In the genomic region with DNA sequence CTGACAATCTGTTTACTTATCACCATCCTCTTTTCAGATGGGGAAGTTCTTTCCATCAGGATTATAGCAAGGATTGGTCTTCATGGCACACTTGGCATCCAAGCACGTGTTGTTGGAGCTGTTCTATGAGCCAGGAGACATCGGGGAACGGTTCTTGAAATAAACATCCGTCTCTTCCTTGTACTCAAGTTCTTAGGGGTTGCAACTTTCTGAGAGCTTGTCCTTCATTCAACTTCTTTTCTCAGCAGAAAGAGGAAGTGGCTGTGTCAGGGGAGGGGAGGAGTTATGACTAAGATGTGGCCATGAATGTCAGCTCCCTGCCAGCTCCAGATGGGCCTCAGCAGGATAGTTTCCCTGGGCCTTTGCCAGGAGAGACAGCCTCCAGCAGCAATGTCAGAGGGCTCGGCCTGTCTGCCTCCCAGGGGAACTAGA, we compare ENCODE assay signal across 8 cellular contexts. TPM values are rescaled to one million over a fixed set of nuclear protein-coding genes. Genes with fewer than 3 reads are reported as not detected.
A peak's percentile ranks its signal among the peaks of the same experiment; 100 is the strongest.
DNase-seq lines count a peak whose midpoint lies in the region; ATAC-seq, FAIRE-seq and TF ChIP-seq lines count a peak whose summit lies in the region.
"Not testable (repeated sequence)": the region's sequence is repeated elsewhere in the genome, so short reads cannot be mapped to it uniquely, and the experiment has no call there.

No MANE protein-coding gene starts in this region.

- not testable (repeated sequence) for H3K4me3 ChIP-seq in K562, hepatocyte, sigmoid colon

- peak overlapping the region; percentile 64 for H3K4me2 ChIP-seq in K562 (ENCODE audit: insufficient read depth, low read length)
- H3K4me2 ChIP-seq in hepatocyte = peak overlapping the region; percentile 15

- not testable (repeated sequence) for H3K9me1 ChIP-seq in K562 (ENCODE audit: control insufficient read depth, insufficient read depth, low read length)

- in situ Hi-C loops in K562 (cut with MboI) = not testable (repeated sequence)

- H3K4me1 ChIP-seq in K562 (replicated peaks in 1 of 2; ENCODE audit: control insufficient read depth in 2 of 2, insufficient read depth in 2 of 2, low read length in 2 of 2); hepatocyte (ENCODE audit: insufficient read depth); sigmoid colon: not testable (repeated sequence)

- not testable (repeated sequence) for H3K9me3 Mint-ChIP-seq in CD14-positive monocyte

- H3K4me1 Mint-ChIP-seq in CD14-positive monocyte = peaks cover 10% of the 10 kb centered on the region

- H3K4me3 Mint-ChIP-seq in CD14-positive monocyte = not testable (repeated sequence)

- not testable (repeated sequence) for H3K36me3 ChIP-seq in K562 (ENCODE audit: control insufficient read depth, insufficient read depth, low read length); hepatocyte (replicated peaks; ENCODE audit: insufficient read depth, low read depth); sigmoid colon

- not testable (repeated sequence) for H3K36me3 Mint-ChIP-seq in CD14-positive monocyte

- not testable (repeated sequence) for TF ChIP-seq POLR2A in K562 (conservative IDR thresholded peaks at IDR 0.05); sigmoid colon (IDR thresholded peaks at IDR 0.05)

- BruUV-seq in K562 (replicated peaks; lab: Mats Ljungman, UMichigan) = TSS peak; percentile 97

- WGBS in K562 (ENCODE audit: insufficient coverage, low coverage, missing lambda C conversion rate) = 5% methylated on average over 4 of the region's 5 CpGs
- 44% methylated on average over 4 of the region's 5 CpGs for WGBS in hepatocyte (ENCODE audit: low lambda C conversion rate, missing lambda C conversion rate)
- 0 to 3% methylated on average over 4 of the region's 5 CpGs for whole genome bisulfite sequencing in sigmoid colon, 2 donors

- TF ChIP-seq RAD21 in K562 (CRISPR knock-in tag; conservative IDR thresholded peaks at IDR 0.05 in 1 of 2, IDR thresholded peaks at IDR 0.05 in 1 of 2) = not testable (repeated sequence)

- not testable (repeated sequence) for H3K9me3 ChIP-seq in K562 (replicated peaks; ENCODE audit: control insufficient read depth, insufficient read depth, low read depth, low read length); hepatocyte (ENCODE audit: low read depth); sigmoid colon

- CTCF ChIA-PET in K562 (lab: Yijun Ruan, JAX; ENCODE audit: low intra/inter-chr PET ratio) = not testable (repeated sequence)

- H3K27ac Mint-ChIP-seq in CD14-positive monocyte = peak overlapping the region; percentile 75 to 92 (median 89)

- H2AFZ ChIP-seq in K562 (ENCODE audit: low read depth, low read length) = peak overlapping the region; percentile 94
- not testable (repeated sequence) for H2AFZ ChIP-seq in hepatocyte

- H3K27ac ChIP-seq in K562 (ENCODE audit: extremely low read depth, low read depth, low read length) (peak overlapping the region; percentile 76), hepatocyte (peak overlapping the region; percentile 67), sigmoid colon (peak overlapping the region; percentile 34 to 61 (median 56))

- H3K9ac ChIP-seq in K562 (ENCODE audit: insufficient read depth in 1 of 2, low read depth in 2 of 2, low read length in 2 of 2) = peak overlapping the region in 1 of 2 experiments; percentile 56; a peak in 1 of 4 replicates

- H4K20me1 ChIP-seq in K562 (replicated peaks; ENCODE audit: control insufficient read depth, insufficient read depth, low read length); hepatocyte (ENCODE audit: insufficient read depth, poor library complexity, severe bottlenecking): not testable (repeated sequence)

- not testable (repeated sequence) for H3K27me3 Mint-ChIP-seq in CD14-positive monocyte (ENCODE audit: low read depth in 3 of 3)

- peak; percentile 81 for ATAC-seq in GM19043 (IDR thresholded peaks at IDR 0.05; ENCODE audit: low read depth, unreplicated experiment)
- ATAC-seq in HG02938 (IDR thresholded peaks at IDR 0.05; ENCODE audit: unreplicated experiment) = peak; percentile 94
- ATAC-seq in K562 = peak; percentile 88

- not testable (repeated sequence) for TF ChIP-seq CTCF in CD14-positive monocyte (IDR thresholded peaks at IDR 0.05); K562 (IDR thresholded peaks at IDR 0.05 in 2 of 3, conservative IDR thresholded peaks at IDR 0.05 in 1 of 3; ENCODE audit: insufficient read depth in 2 of 3, low read depth in 1 of 3, low read length in 3 of 3); hepatocyte (IDR thresholded peaks at IDR 0.05; ENCODE audit: poor library complexity); sigmoid colon (IDR thresholded peaks at IDR 0.05)

- not testable (repeated sequence) for H3K9me2 ChIP-seq in hepatocyte (replicated peaks; ENCODE audit: insufficient read depth)

- DNase-seq in CD14-positive monocyte (ENCODE audit: low spot score) (peak; percentile 76), LHCN-M2 (ENCODE audit: low read depth) (peak; percentile 68), SKM-1 (lab: John Stamatoyannopoulos, UW; ENCODE audit: unreplicated experiment) (peak; percentile 39), K562 (ENCODE audit: extremely low read depth in 1 of 4, low spot score in 3 of 4) (peak in 2 of 4 experiments; percentile 5 to 59), hepatocyte (ENCODE audit: low spot score) (peak; percentile 13), sigmoid colon (peak; percentile 74)

- intact Hi-C loops in CD14-positive monocyte (cut with micrococcal nuclease); K562 (cut with micrococcal nuclease); sigmoid colon (cut with DNase I): not testable (repeated sequence)

- H3K79me2 ChIP-seq in K562 (ENCODE audit: control insufficient read depth, insufficient read depth, low read length); hepatocyte: not testable (repeated sequence)

- peak; percentile 98 for FAIRE-seq in K562 (lab: Jason Lieb, UNC)

- POLR2A ChIA-PET in K562 (lab: Yijun Ruan, JAX) = not testable (repeated sequence)

- TF ChIP-seq EP300 in K562 (IDR thresholded peaks at IDR 0.05; ENCODE audit: low read length); sigmoid colon (IDR thresholded peaks at IDR 0.05): not testable (repeated sequence)

- H3K27me3 ChIP-seq in K562 (ENCODE audit: control insufficient read depth in 2 of 2, insufficient read depth in 2 of 2, low read length in 2 of 2); hepatocyte; sigmoid colon: not testable (repeated sequence)

RNA-seq across cellular contexts. Expression of gene DTX2, which starts 15.9 kb away (rescaled TPM):
- polyA plus RNA-seq in CD14-positive monocyte = 10 to 100 TPM; 11.3 to 20.2 TPM
- total RNA-seq in LHCN-M2 (2014; rRNA removed) = 22.4 and 33.0 TPM in 2 replicates
- polyA plus RNA-seq in LHCN-M2 (2012) = 22.6 TPM
- 39.4 and 79.0 TPM in 2 replicates for total RNA-seq in K562 (2011; cell fraction: chromatin; rRNA removed; ENCODE audit: low replicate concordance)
- total RNA-seq in K562 (2011; cell fraction: nucleolus; rRNA removed) = 31.7 and 39.9 TPM in 2 replicates
- 27.0 and 30.3 TPM in 2 replicates for total RNA-seq in K562 (2011; cell fraction: nucleoplasm; rRNA removed)
- total RNA-seq in K562 (2014; rRNA removed) = 14.9 and 20.4 TPM in 2 replicates
- 2.5 and 4.8 TPM in 2 replicates for total RNA-seq in K562 (2014; rRNA removed; fragmentation: Illumina TruSeq; extraction: Trizol)
- total RNA-seq in K562 (2015; rRNA removed; fragmentation: Illumina TruSeq; extraction: Trizol) = 8.3 and 9.9 TPM in 2 replicates
- 25.2 and 31.5 TPM in 2 replicates for total RNA-seq in K562 (2021)
- polyA plus RNA-seq in K562 (2011; rRNA removed) = 3.4 and 5.6 TPM in 2 replicates
- 5.9 and 13.5 TPM in 2 replicates for polyA plus RNA-seq in K562 (2011; cell fraction: cytosol; rRNA removed)
- polyA plus RNA-seq in K562 (2011; cell fraction: nucleus; rRNA removed) = 20.0 and 31.0 TPM in 2 replicates
- 15.4 and 44.4 TPM in 2 replicates for polyA plus RNA-seq in K562 (2012)
- 9.8 and 18.3 TPM in 2 replicates for polyA plus RNA-seq in K562 (2014; fragmentation: Illumina TruSeq; extraction: Trizol)
- under 1 TPM; 0.20 to 0.57 TPM for polyA plus RNA-seq in K562 (2014; fragmentation: Nextera tagmentation; extraction: Ambion mirVana)
- 12.2 and 15.5 TPM in 2 replicates for polyA plus RNA-seq in K562 (2014; rRNA removed)
- 3.7 and 4.3 TPM in 2 replicates for polyA minus RNA-seq in K562 (2011; rRNA and poly(A)+ RNA removed)
- polyA minus RNA-seq in K562 (2011; cell fraction: cytosol; rRNA and poly(A)+ RNA removed) = 21.2 and 26.6 TPM in 2 replicates
- polyA minus RNA-seq in K562 (2011; cell fraction: nucleus; rRNA and poly(A)+ RNA removed) = 8.5 and 10.3 TPM in 2 replicates
- 7.6 TPM in 2 replicates for total RNA-seq in hepatocyte
- polyA plus RNA-seq in hepatocyte = 22.2 and 23.1 TPM in 2 replicates
- 10 to 100 TPM; 11.1 to 29.9 (median 17.0) TPM for total RNA-seq in sigmoid colon
- 10 to 100 TPM; 23.4 to 71.9 (median 37.9) TPM for polyA plus RNA-seq in sigmoid colon

RNA-seq across cellular contexts. Expression of gene ZP3, which starts 20.8 kb away (rescaled TPM):
- polyA plus RNA-seq in CD14-positive monocyte (10 to 100 TPM; 10.4 to 12.1 TPM), K562 (2011; rRNA removed) (2.4 and 8.1 TPM in 2 replicates), K562 (2014; fragmentation: Illumina TruSeq; extraction: Trizol) (3.5 and 3.8 TPM in 2 replicates), K562 (2014; fragmentation: Nextera tagmentation; extraction: Ambion mirVana) (1 to 10 TPM; 2.0 to 2.8 TPM), K562 (2014; rRNA removed) (1.4 and 3.7 TPM in 2 replicates), hepatocyte (1.4 TPM in 1 of 2 replicates, not detected in the other), sigmoid colon (1 to 10 TPM; 1.4 to 4.8 (median 4.5) TPM)
- total RNA-seq in LHCN-M2 (2014; rRNA removed) (2.7 TPM in 1 of 2 replicates, not detected in the other), K562 (2014; rRNA removed) (2.5 and 3.8 TPM in 2 replicates), K562 (2014; rRNA removed; fragmentation: Illumina TruSeq; extraction: Trizol) (1.5 and 2.3 TPM in 2 replicates), K562 (2015; rRNA removed; fragmentation: Illumina TruSeq; extraction: Trizol) (2.8 and 2.9 TPM in 2 replicates), K562 (2021) (2.3 and 3.9 TPM in 2 replicates), hepatocyte (not detected in 2 replicates), sigmoid colon (1 to 10 TPM in 3 of 4 donors, not detected in 1; 1.4 to 2.1 (median 1.8) TPM)
- polyA plus RNA-seq in LHCN-M2 (2012) = 12.6 TPM
- total RNA-seq in K562 (2011; cell fraction: chromatin; rRNA removed; ENCODE audit: low replicate concordance) = 2.2 and 6.3 TPM in 2 replicates
- total RNA-seq in K562 (2011; cell fraction: nucleolus; rRNA removed) = 6.0 and 6.3 TPM in 2 replicates
- 4.5 and 6.0 TPM in 2 replicates for total RNA-seq in K562 (2011; cell fraction: nucleoplasm; rRNA removed)
- polyA plus RNA-seq in K562 (2011; cell fraction: cytosol; rRNA removed) = 8.3 and 10.1 TPM in 2 replicates
- 3.7 and 5.1 TPM in 2 replicates for polyA plus RNA-seq in K562 (2011; cell fraction: nucleus; rRNA removed)
- polyA plus RNA-seq in K562 (2012) = 3.5 and 13.7 TPM in 2 replicates
- 5.2 and 5.3 TPM in 2 replicates for polyA minus RNA-seq in K562 (2011; rRNA and poly(A)+ RNA removed)
- polyA minus RNA-seq in K562 (2011; cell fraction: cytosol; rRNA and poly(A)+ RNA removed) = 4.2 and 12.3 TPM in 2 replicates
- 3.1 and 3.8 TPM in 2 replicates for polyA minus RNA-seq in K562 (2011; cell fraction: nucleus; rRNA and poly(A)+ RNA removed)

RNA-seq across cellular contexts. Expression of gene SSC4D, which starts 36.1 kb away (rescaled TPM):
- polyA plus RNA-seq in CD14-positive monocyte = under 1 TPM; 0.48 to 0.56 TPM
- 0.29 and 0.71 TPM in 2 replicates for total RNA-seq in LHCN-M2 (2014; rRNA removed)
- polyA plus RNA-seq in LHCN-M2 (2012) = 0.75 TPM
- total RNA-seq in K562 (2011; cell fraction: chromatin; rRNA removed; ENCODE audit: low replicate concordance) = 0.74 and 1.7 TPM in 2 replicates
- 2.6 and 3.0 TPM in 2 replicates for total RNA-seq in K562 (2011; cell fraction: nucleolus; rRNA removed)
- 1.2 TPM in 2 replicates for total RNA-seq in K562 (2011; cell fraction: nucleoplasm; rRNA removed)
- 0.41 and 0.49 TPM in 2 replicates for total RNA-seq in K562 (2014; rRNA removed)
- 0.19 and 0.65 TPM in 2 replicates for total RNA-seq in K562 (2014; rRNA removed; fragmentation: Illumina TruSeq; extraction: Trizol)
- total RNA-seq in K562 (2015; rRNA removed; fragmentation: Illumina TruSeq; extraction: Trizol) = 0.98 and 1.1 TPM in 2 replicates
- total RNA-seq in K562 (2021) = 0.98 and 1.2 TPM in 2 replicates
- 0.91 and 1.2 TPM in 2 replicates for polyA plus RNA-seq in K562 (2011; rRNA removed)
- polyA plus RNA-seq in K562 (2011; cell fraction: cytosol; rRNA removed) = 0.71 and 2.0 TPM in 2 replicates
- polyA plus RNA-seq in K562 (2011; cell fraction: nucleus; rRNA removed) = 1.8 and 2.8 TPM in 2 replicates
- 1.9 and 4.0 TPM in 2 replicates for polyA plus RNA-seq in K562 (2012)
- 0.80 and 1.5 TPM in 2 replicates for polyA plus RNA-seq in K562 (2014; fragmentation: Illumina TruSeq; extraction: Trizol)
- under 1 TPM in 1 of 2 experiments, not detected in 1; 0.06 TPM for polyA plus RNA-seq in K562 (2014; fragmentation: Nextera tagmentation; extraction: Ambion mirVana)
- polyA plus RNA-seq in K562 (2014; rRNA removed) = 0.67 and 1.0 TPM in 2 replicates
- polyA minus RNA-seq in K562 (2011; rRNA and poly(A)+ RNA removed) = 0.30 and 0.53 TPM in 2 replicates
- polyA minus RNA-seq in K562 (2011; cell fraction: cytosol; rRNA and poly(A)+ RNA removed) = 0.55 and 0.76 TPM in 2 replicates
- polyA minus RNA-seq in K562 (2011; cell fraction: nucleus; rRNA and poly(A)+ RNA removed) = 0.27 TPM in 1 of 2 replicates, not detected in the other
- total RNA-seq in hepatocyte = 6.9 and 9.7 TPM in 2 replicates
- polyA plus RNA-seq in hepatocyte = 11.0 and 14.5 TPM in 2 replicates
- 1 to 10 TPM in 1 of 4 donors, under 1 TPM in 1, not detected in 2; 0.71 to 3.6 TPM for total RNA-seq in sigmoid colon
- 1 to 10 TPM in 1 of 3 donors, under 1 TPM in 1, not detected in 1; 0.47 to 1.2 TPM for polyA plus RNA-seq in sigmoid colon
